Comparison of ENCODE assay signal across 1 cellular context in genomic region chr17:81927653-81928496, GRCh38.
TF ChIP-seq lines count a peak whose summit lies in the region.

Gene MAFG, minus strand, starts transcription at chr17:81927735. Its CDS starts 4,550 bp downstream, at chr17:81923185.

TF ChIP-seq in K562, 482 proteins besides CTCF, POLR2A, EP300 and RAD21 (continued from another document and continues in another):
- no peak for TF ChIP-seq CUX1 (CRISPR knock-in tag; IDR thresholded peaks at IDR 0.05)
- TF ChIP-seq ZNF436 (CRISPR knock-in tag; IDR thresholded peaks at IDR 0.05) = no peak
- no peak; the same call in 1 of the 2 replicates for TF ChIP-seq TARDBP (IDR thresholded peaks at IDR 0.05)
- TF ChIP-seq ZNF551 (CRISPR knock-in tag; IDR thresholded peaks at IDR 0.05) = no peak
- no peak for TF ChIP-seq PHF20 (IDR thresholded peaks at IDR 0.05; ENCODE audit: partially characterized antibody)
- TF ChIP-seq NFE2L1 (tag; IDR thresholded peaks at IDR 0.05; ENCODE audit: borderline replicate concordance, low read depth) = no peak
- no peak; the same call in 1 of the 2 replicates for TF ChIP-seq STAT5A (IDR thresholded peaks at IDR 0.05; ENCODE audit: borderline replicate concordance, low read length)
- no peak for TF ChIP-seq MIER1 (IDR thresholded peaks at IDR 0.05; ENCODE audit: low read depth)
- TF ChIP-seq ZBTB40 (IDR thresholded peaks at IDR 0.05) = 0 out of 2 replicates have a peak, but pooled peaks have one; percentile 30
- no peak for TF ChIP-seq ZBTB40 (CRISPR knock-in tag; IDR thresholded peaks at IDR 0.05)
- peak; percentile 80 for TF ChIP-seq BHLHE40 (IDR thresholded peaks at IDR 0.05; ENCODE audit: low read length)
- no peak for TF ChIP-seq ZKSCAN3 (CRISPR knock-in tag; IDR thresholded peaks at IDR 0.05)
- TF ChIP-seq FOXA1 (IDR thresholded peaks at IDR 0.05; ENCODE audit: borderline replicate concordance) = no peak
- TF ChIP-seq TAF1 (IDR thresholded peaks at IDR 0.05; ENCODE audit: control insufficient read depth, extremely low read depth, insufficient read depth, low read length, severe bottlenecking) = peak; percentile 51
- TF ChIP-seq FOXK1 (CRISPR knock-in tag; IDR thresholded peaks at IDR 0.05; ENCODE audit: borderline replicate concordance) = peak; percentile 83; the same call in 1 of the 2 replicates
- TF ChIP-seq SOX6 (IDR thresholded peaks at IDR 0.05) = peak; percentile 14; the same call in 1 of the 2 replicates
- TF ChIP-seq MNT (conservative IDR thresholded peaks at IDR 0.05) = peak; percentile 78 to 89
- no peak for TF ChIP-seq MAFF (IDR thresholded peaks at IDR 0.05; ENCODE audit: low read length)
- TF ChIP-seq ZC3H4 (CRISPR knock-in tag; IDR thresholded peaks at IDR 0.05; ENCODE audit: borderline replicate concordance) = 0 out of 2 replicates have a peak, but pooled peaks have one; percentile 35
- TF ChIP-seq THRAP3 (IDR thresholded peaks at IDR 0.05; ENCODE audit: borderline replicate concordance) = no peak
- no peak for TF ChIP-seq ETS2 (tag; IDR thresholded peaks at IDR 0.05; ENCODE audit: borderline replicate concordance, poor library complexity, severe bottlenecking)
- peak; percentile 67; the same call in 1 of the 2 replicates for TF ChIP-seq GATAD2B (IDR thresholded peaks at IDR 0.05; ENCODE audit: borderline replicate concordance)
- no peak for TF ChIP-seq BCL6 (CRISPR knock-in tag; IDR thresholded peaks at IDR 0.05)
- 0 out of 2 replicates have a peak, but pooled peaks have one; percentile 52 for TF ChIP-seq ZNF232 (CRISPR knock-in tag; IDR thresholded peaks at IDR 0.05)
- TF ChIP-seq ZSCAN32 (CRISPR knock-in tag; IDR thresholded peaks at IDR 0.05) = no peak
- TF ChIP-seq HDAC1 (IDR thresholded peaks at IDR 0.05) = peak in 1 of 2 experiments; percentile 59; a peak in 1 of 4 replicates
- no peak for TF ChIP-seq SNAPC5 (CRISPR knock-in tag; IDR thresholded peaks at IDR 0.05)
- TF ChIP-seq FOXK2 (conservative IDR thresholded peaks at IDR 0.05 in 1 of 2, IDR thresholded peaks at IDR 0.05 in 1 of 2; ENCODE audit: low read depth in 2 of 2) = no peak
- peak; percentile 99 for TF ChIP-seq TFE3 (CRISPR knock-in tag; IDR thresholded peaks at IDR 0.05)
- TF ChIP-seq CGGBP1 (CRISPR knock-in tag; IDR thresholded peaks at IDR 0.05) = peak; percentile 60; the same call in 1 of the 2 replicates
- no peak for TF ChIP-seq RFX5 (IDR thresholded peaks at IDR 0.05; ENCODE audit: low read depth, low read length)
- TF ChIP-seq EHMT2 (IDR thresholded peaks at IDR 0.05) = no peak
- TF ChIP-seq TRIM25 (IDR thresholded peaks at IDR 0.05; ENCODE audit: borderline replicate concordance) = no peak
- 0 out of 2 replicates have a peak, but pooled peaks have one; percentile 22 for TF ChIP-seq HDAC2 (IDR thresholded peaks at IDR 0.05)
- no peak; the same call in none of the 2 replicates for TF ChIP-seq TGIF2 (CRISPR knock-in tag; IDR thresholded peaks at IDR 0.05)
- TF ChIP-seq CEBPZ (IDR thresholded peaks at IDR 0.05; ENCODE audit: borderline replicate concordance, low read depth, low read length) = no peak
